ENCODE assay signal across 9 cellular contexts in genomic region chr9:106286249-106286648, GRCh38.
DNase-seq lines count a peak whose midpoint lies in the region; ATAC-seq and TF ChIP-seq lines count a peak whose summit lies in the region.
"Had no signal": no experiment of that assay in that cellular context is flagged by ENCODE, and none has a peak within 500 bp of the region (broad histone marks: within the 10 kb centered on the region; RNA-seq: fewer than 3 reads in every experiment).

No MANE protein-coding gene starts in this region.

- TF ChIP-seq EP300 in SK-N-SH (IDR thresholded peaks at IDR 0.05; ENCODE audit: borderline replicate concordance in 1 of 2, low read depth in 1 of 2, low read length in 1 of 2): no peak

- H3K4me1 ChIP-seq in SK-N-SH (ENCODE audit: control insufficient read depth in 1 of 2, insufficient read depth in 2 of 2, low read depth in 1 of 2, low read length in 1 of 2): peaks cover 0 to 25% of the 10 kb centered on the region in 2 experiments; a peak in 2 of 4 replicates

- no peaks in the 10 kb centered on the region for H3F3A ChIP-seq in SK-N-SH (replicated peaks; ENCODE audit: insufficient read depth)

- H3K9me2 ChIP-seq in SK-N-SH: no peaks in the 10 kb centered on the region

- H3K27ac ChIP-seq in C4-2B (no peak overlapping the region), SK-N-SH (ENCODE audit: low read depth in 2 of 2, low read length in 1 of 2) (peak overlapping the region in 1 of 2 experiments; percentile 86; a peak in 1 of 4 replicates)

- POLR2A ChIA-PET in SK-N-SH (lab: Yijun Ruan, JAX): no interaction called here

- H3K4me3 ChIP-seq in SK-N-SH (ENCODE audit: low read depth in 2 of 2, low read length in 1 of 2) (peak overlapping the region in 1 of 2 experiments; percentile 39; a peak in 1 of 4 replicates), kidney epithelial cell (ENCODE audit: low read depth, low read length) (no peak overlapping the region)

- no peak for ATAC-seq in left lobe of liver

- TF ChIP-seq RAD21 in SK-N-SH (IDR thresholded peaks at IDR 0.05; ENCODE audit: low read length): peak; percentile 59

- no peak overlapping the region for H2AFZ ChIP-seq in SK-N-SH (ENCODE audit: low read depth)

- H3K4me2 ChIP-seq in SK-N-SH: no peak overlapping the region

- peak; percentile 26 for TF ChIP-seq CTCF in C4-2B (conservative IDR thresholded peaks at IDR 0.05)
- TF ChIP-seq CTCF in SK-N-SH (IDR thresholded peaks at IDR 0.05): peak; percentile 22; the same call in 1 of the 2 replicates
- peak; percentile 26 for TF ChIP-seq CTCF in kidney epithelial cell (IDR thresholded peaks at IDR 0.05; ENCODE audit: insufficient read depth, low read length, poor library complexity, severe bottlenecking)

- H3K79me2 ChIP-seq in SK-N-SH (ENCODE audit: insufficient read depth): no peaks in the 10 kb centered on the region

- H4K20me1 ChIP-seq in SK-N-SH (ENCODE audit: insufficient read depth): no peaks in the 10 kb centered on the region

- no peaks in the 10 kb centered on the region for H3K36me3 ChIP-seq in SK-N-SH (replicated peaks in 1 of 2; ENCODE audit: control insufficient read depth in 1 of 2, insufficient read depth in 2 of 2, low read length in 1 of 2)
- no peaks in the 10 kb centered on the region for H3K36me3 ChIP-seq in kidney epithelial cell (ENCODE audit: control insufficient read depth, insufficient read depth, low read length)

- DNase-seq in HT1080 (ENCODE audit: low read depth): peak; percentile 34
- peak; percentile 39 for DNase-seq in SK-N-SH
- DNase-seq in kidney epithelial cell (ENCODE audit: low read depth): no peak
- DNase-seq in HK-2 (ENCODE audit: unreplicated experiment): no peak
- no peak for DNase-seq in NCI-H345 (lab: John Stamatoyannopoulos, UW)
- DNase-seq in SHP77 treated with DMSO at 0.1 percent for 48 hours (lab: John Stamatoyannopoulos, UW): no peak
- DNase-seq in left lobe of liver (ENCODE audit: low spot score): no peak
- DNase-seq: kidney glomerular epithelial cell had no signal

- H3K27me3 ChIP-seq in SK-N-SH (ENCODE audit: insufficient read depth): no peaks in the 10 kb centered on the region
- no peaks in the 10 kb centered on the region for H3K27me3 ChIP-seq in kidney epithelial cell (ENCODE audit: control insufficient read depth, insufficient read depth, low read length)

- no peaks in the 10 kb centered on the region for H3K9me3 ChIP-seq in SK-N-SH

- CTCF ChIA-PET in SK-N-SH (lab: Yijun Ruan, JAX): interaction anchor here (0.9 to 2.7 kb wide), 7 partner anchors 8 to 665 kb away, joined by 3 to 14 read pairs (median 4); partner anchors contain the start of gene ZNF462

- no peak overlapping the region for H3K9ac ChIP-seq in SK-N-SH

TF ChIP-seq in SK-N-SH, 30 proteins besides CTCF, POLR2A, EP300 and RAD21:
- peak; percentile 16; the same call in 1 of the 2 replicates for TF ChIP-seq GATA2 (CRISPR knock-in tag; IDR thresholded peaks at IDR 0.05)
- peak; percentile 25; the same call in 1 of the 2 replicates for TF ChIP-seq SMC3 (IDR thresholded peaks at IDR 0.05; ENCODE audit: low read depth, low read length)
- no peak for TF ChIP-seq REST (IDR thresholded peaks at IDR 0.05; ENCODE audit: low read depth, low read length)

Comparison
In these comparisons a context has a peak if more than half of its experiments do, and no peak if none do; other contexts are left out.
1. DNase-seq: peak in HT1080 (single experiment) and SK-N-SH (single experiment); none in kidney epithelial cell (single experiment), HK-2 (single experiment), NCI-H345 (single experiment), SHP77 treated with DMSO at 0.1 percent for 48 hours (single experiment) and left lobe of liver (single experiment).
2. Peak in every context shown above with its lines, with median percentiles within 50 percentile points of each other: CTCF ChIP-seq.